Comparison of ENCODE assay signal across 8 cellular contexts in genomic region chr10:116741391-116742351, GRCh38. TPM values are rescaled to one million over a fixed set of nuclear protein-coding genes. Genes with fewer than 3 reads are reported as not detected.
DNase-seq lines count a peak whose midpoint lies in the region; ATAC-seq, FAIRE-seq and TF ChIP-seq lines count a peak whose summit lies in the region.

No MANE protein-coding gene starts in this region.

- H3K36me3 Mint-ChIP-seq in naive B cell, result peaks cover 0 to 32% of the 10 kb centered on the region in 2 donors

- no peak overlapping the region for H3K56ac ChIP-seq in H1 (replicated peaks; ENCODE audit: insufficient read length, low read depth, low read length)

- H2AFZ ChIP-seq in H1 (ENCODE audit: low read length), result 0 out of 2 replicates have a peak overlapping the region, but pooled peaks have one; percentile 15

- H2BK120ac ChIP-seq in H1 (replicated peaks; ENCODE audit: low read depth, low read length), result no peak overlapping the region

- no peak overlapping the region for H2BK20ac ChIP-seq in H1 (ENCODE audit: low read length)

- peak overlapping the region; percentile 78 to 86 for H3K4me2 ChIP-seq in H1 (ENCODE audit: insufficient read depth in 1 of 2, low read depth in 2 of 2, low read length in 2 of 2)

- FAIRE-seq in H1 (lab: Jason Lieb, UNC), result no peak

- H4K91ac ChIP-seq in H1 (replicated peaks; ENCODE audit: insufficient read length, low read length), result no peak overlapping the region

- H4K20me1 ChIP-seq in H1 (replicated peaks in 1 of 2; ENCODE audit: control insufficient read depth in 1 of 2, insufficient read depth in 2 of 2, low read length in 2 of 2), result peaks cover 2 to 9% of the 10 kb centered on the region in 2 experiments

- peaks cover 16% of the 10 kb centered on the region; the same call in 1 of the 2 replicates for H3K23me2 ChIP-seq in H1 (ENCODE audit: low read depth, low read length)

- no peak overlapping the region for H2AK5ac ChIP-seq in H1 (ENCODE audit: low read depth, low read length)

- no peak overlapping the region for H2BK5ac ChIP-seq in H1 (ENCODE audit: low read depth, low read length)

- peak; percentile 8 for ATAC-seq in GM19397 (IDR thresholded peaks at IDR 0.05; ENCODE audit: unreplicated experiment)
- ATAC-seq in naive B cell (ENCODE audit: low read depth in 2 of 2), result no peak

- DNase-seq in AG04449 (ENCODE audit: low read depth, low spot score) (no peak), H1 (ENCODE audit: low read depth in 1 of 2, low spot score in 2 of 2) (peak in 1 of 2 experiments; percentile 61), naive B cell (no peak), superior temporal gyrus (ENCODE audit: extremely low spot score) (no peak), HT-29 (ENCODE audit: low spot score) (no peak)
- DNase-seq in stimulated activated CD4-positive, alpha-beta T cell treated with anti-CD3 and anti-CD28 coated beads, Interleukin-12 subunit alpha, Interleukin-12 subunit beta, amount 100 ng/mL, for 4 hours, result no peak

- peaks cover 53 to 78% (median 70%) of the 10 kb centered on the region in 3 donors for H3K27me3 Mint-ChIP-seq in naive B cell

- no peak overlapping the region for H3K27ac Mint-ChIP-seq in naive B cell

- H3K79me1 ChIP-seq in H1 (ENCODE audit: low read depth, low read length), result no peaks in the 10 kb centered on the region

- H3K4me1 ChIP-seq in H1 (replicated peaks in 1 of 4; ENCODE audit: control insufficient read depth in 3 of 4, insufficient read depth in 4 of 4, low read length in 3 of 4), result peaks cover 0 to 9% (median 3%) of the 10 kb centered on the region in 4 experiments; a peak in 6 of 7 replicates

- peak overlapping the region in 6 of 8 donors; percentile 31 to 85 (median 58) for H3K4me3 Mint-ChIP-seq in naive B cell

- H4K8ac ChIP-seq in H1 (ENCODE audit: extremely low read depth, insufficient read depth, low read length), result no peak overlapping the region; the same call in 1 of the 2 replicates

- no peaks in the 10 kb centered on the region for H3K9me3 ChIP-seq in H1 (ENCODE audit: insufficient read depth in 2 of 2, low read depth in 1 of 2, low read length in 1 of 2)

- H3K4me3 ChIP-seq in AG04449 (ENCODE audit: low read depth, low read length), result peak overlapping the region; percentile 68
- H3K4me3 ChIP-seq in H1 (ENCODE audit: extremely low read depth in 1 of 4, insufficient read depth in 2 of 4, low read depth in 3 of 4, low read length in 4 of 4), result peak overlapping the region; percentile 45 to 72 (median 52)

- no peak overlapping the region for H3K18ac ChIP-seq in H1 (ENCODE audit: extremely low read depth, low read length)

- H3K9me3 Mint-ChIP-seq in naive B cell, result peaks cover 0 to 16% (median 4%) of the 10 kb centered on the region in 7 donors

- peaks cover 4 to 16% (median 5%) of the 10 kb centered on the region in 3 donors for H3K4me1 Mint-ChIP-seq in naive B cell

- TF ChIP-seq POLR2A in H1 (IDR thresholded peaks at IDR 0.05; ENCODE audit: control extremely low read depth in 1 of 2, low read depth in 2 of 2, low read length in 2 of 2), result no peak

- no peak overlapping the region for H3K14ac ChIP-seq in H1 (ENCODE audit: insufficient read length)

- H3K9ac ChIP-seq in H1 (replicated peaks in 1 of 4; ENCODE audit: extremely low read depth in 1 of 4, low read depth in 3 of 4, low read length in 3 of 4), result peak overlapping the region in 1 of 4 experiments; percentile 83; a peak in 1 of 7 replicates

- peaks cover 0 to 5% (median 0%) of the 10 kb centered on the region in 4 experiments; a peak in 1 of 8 replicates for H3K36me3 ChIP-seq in H1 (ENCODE audit: control insufficient read depth in 2 of 4, insufficient read depth in 4 of 4, low read length in 3 of 4)

- no peaks in the 10 kb centered on the region for H3K79me2 ChIP-seq in H1 (ENCODE audit: control insufficient read depth in 1 of 2, insufficient read depth in 2 of 2, low read length in 2 of 2)

- no peak overlapping the region for H2BK15ac ChIP-seq in H1 (ENCODE audit: low read length)

- POLR2A ChIA-PET in AG04449 (lab: Yijun Ruan, JAX) (interaction anchor here (0.8 to 1.4 kb wide), 3 partner anchors 19 to 32 kb away, joined by 3 read pairs; no protein-coding TSS in a partner anchor), H1 (lab: Charles Lee; ENCODE audit: partially characterized antibody) (interaction anchor here (1.0 to 1.6 kb wide), 2 partner anchors 13 to 17 kb away, joined by 3 read pairs; no protein-coding TSS in a partner anchor)

- no peak overlapping the region for H3K4ac ChIP-seq in H1 (replicated peaks; ENCODE audit: insufficient read length, low read depth, low read length)

- H3K27me3 ChIP-seq in H1 (replicated peaks in 1 of 4; ENCODE audit: control insufficient read depth in 3 of 4, extremely low read depth in 1 of 4, insufficient read depth in 3 of 4, low read length in 3 of 4), result peaks cover 15 to 57% (median 44%) of the 10 kb centered on the region in 4 experiments

- 3% methylated on average over 41 of the region's 93 CpGs; no CpG with 5 or more reads in 1 of the 2 experiments for WGBS in H1 (ENCODE audit: extremely low coverage in 1 of 2, insufficient coverage in 1 of 2, insufficient read length in 1 of 2, insufficient replicate concordance in 2 of 2, low coverage in 1 of 2, low lambda C conversion rate in 2 of 2, missing lambda C conversion rate in 1 of 2), 2 experiments

- TF ChIP-seq RAD21 in Ishikawa (IDR thresholded peaks at IDR 0.05; ENCODE audit: low read depth), result no peak
- no peak for TF ChIP-seq RAD21 in H1 (IDR thresholded peaks at IDR 0.05 in 1 of 2, conservative IDR thresholded peaks at IDR 0.05 in 1 of 2; ENCODE audit: low read depth in 2 of 2, low read length in 2 of 2)

- no peak overlapping the region for H3K27ac ChIP-seq in H1 (ENCODE audit: low read depth, low read length)

- no peak for TF ChIP-seq EP300 in Ishikawa (IDR thresholded peaks at IDR 0.05; ENCODE audit: borderline replicate concordance)
- TF ChIP-seq EP300 in H1 (IDR thresholded peaks at IDR 0.05; ENCODE audit: borderline replicate concordance in 1 of 2, low read depth in 2 of 2, low read length in 2 of 2), result no peak

- no peak overlapping the region for H3K23ac ChIP-seq in H1 (ENCODE audit: insufficient read length)

- no peak for TF ChIP-seq CTCF in AG04449 (IDR thresholded peaks at IDR 0.05; ENCODE audit: insufficient read depth, low read length, missing control alignments)
- TF ChIP-seq CTCF in H1 (IDR thresholded peaks at IDR 0.05; ENCODE audit: control extremely low read depth in 1 of 3, insufficient read depth in 1 of 3, low read depth in 1 of 3, low read length in 3 of 3), result no peak

- H4K5ac ChIP-seq in H1 (ENCODE audit: insufficient read length, low read depth, low read length), result no peak overlapping the region

- H2BK12ac ChIP-seq in H1 (ENCODE audit: low read depth, low read length), result no peak overlapping the region

- CTCF ChIA-PET in AG04449 (lab: Yijun Ruan, JAX) (interaction anchor here (0.6 to 2.4 kb wide), 5 partner anchors 46 to 54 kb away, joined by 3 to 7 read pairs (median 3); no protein-coding TSS in a partner anchor), H1 (lab: Charles Lee; ENCODE audit: partially characterized antibody) (interaction anchor here (0.7 to 2.3 kb wide), 5 partner anchors 46 to 1862 kb away, joined by 3 to 9 read pairs (median 4); no protein-coding TSS in a partner anchor)

TF ChIP-seq in Ishikawa, 13 proteins besides CTCF, POLR2A, EP300 and RAD21 (continues in another document):
- TF ChIP-seq USF1 (IDR thresholded peaks at IDR 0.05), result peak; percentile 36; the same call in 1 of the 2 replicates

TF ChIP-seq in H1, 55 proteins besides CTCF, POLR2A, EP300 and RAD21:
- TF ChIP-seq SUZ12 (IDR thresholded peaks at IDR 0.05; ENCODE audit: low read length) (peak; percentile 88), RNF2 (IDR thresholded peaks at IDR 0.05; ENCODE audit: borderline replicate concordance, low read depth, low read length, missing control alignments, poor library complexity, severe bottlenecking) (peak; percentile 74), RFX5 (IDR thresholded peaks at IDR 0.05; ENCODE audit: borderline replicate concordance, low read depth, low read length) (no peak), KDM5A (IDR thresholded peaks at IDR 0.05; ENCODE audit: low read length) (no peak), ASH2L (IDR thresholded peaks at IDR 0.05; ENCODE audit: low read length) (peak; percentile 16), EZH2 (IDR thresholded peaks at IDR 0.05; ENCODE audit: low read depth, low read length, severe bottlenecking) (peak; percentile 93), BACH1 (IDR thresholded peaks at IDR 0.05; ENCODE audit: low read length) (no peak), TBP (IDR thresholded peaks at IDR 0.05; ENCODE audit: low read depth, low read length) (no peak), SP2 (IDR thresholded peaks at IDR 0.05; ENCODE audit: low read length) (no peak)

RNA-seq across cellular contexts. Expression of gene HSPA12A, which starts 0.7 kb away (rescaled TPM):
- total RNA-seq in H1 (2021; fragmentation: NEBNext Ultra II Directional; extraction: Animal tissue kit (Norgen Biotek cat#: 25700)), result 4.8 and 6.9 TPM in 2 replicates
- 3.1 and 3.2 TPM in 2 replicates for polyA plus RNA-seq in H1 (2011; rRNA removed)
- 4.0 TPM for polyA plus RNA-seq in H1 (2011; cell fraction: cytosol; rRNA removed)
- 6.6 TPM for polyA plus RNA-seq in H1 (2011; cell fraction: nucleus; rRNA removed)
- 2.8 to 4.9 TPM (median 3.6 TPM) in 4 replicates for polyA plus RNA-seq in H1 (2012, experiment 1 of 2)
- polyA plus RNA-seq in H1 (2012, experiment 2 of 2), result 1.1 TPM
- polyA plus RNA-seq in H1 (2013, experiment 1 of 2), result 3.7 TPM
- polyA plus RNA-seq in H1 (2013, experiment 2 of 2), result 3.2 TPM
- polyA minus RNA-seq in H1 (2011; rRNA and poly(A)+ RNA removed), result 7.8 and 14.4 TPM in 2 replicates
- 3.2 TPM for polyA minus RNA-seq in H1 (2011; cell fraction: cytosol; rRNA and poly(A)+ RNA removed)
- 10.1 TPM for polyA minus RNA-seq in H1 (2011; cell fraction: nucleus; rRNA and poly(A)+ RNA removed)
- 1 to 10 TPM in 1 of 6 donors, under 1 TPM in 3, not detected in 2; 0.29 to 2.2 (median 0.51) TPM for polyA plus RNA-seq in naive B cell (ENCODE audit: low read depth in 6 of 6)
- total RNA-seq in HT-29 (2014; rRNA removed; shearing (Covaris generic)), result 0.18 and 0.92 TPM in 2 replicates
